Comparison of ENCODE assay signal across 8 cellular contexts in the genomic region with DNA sequence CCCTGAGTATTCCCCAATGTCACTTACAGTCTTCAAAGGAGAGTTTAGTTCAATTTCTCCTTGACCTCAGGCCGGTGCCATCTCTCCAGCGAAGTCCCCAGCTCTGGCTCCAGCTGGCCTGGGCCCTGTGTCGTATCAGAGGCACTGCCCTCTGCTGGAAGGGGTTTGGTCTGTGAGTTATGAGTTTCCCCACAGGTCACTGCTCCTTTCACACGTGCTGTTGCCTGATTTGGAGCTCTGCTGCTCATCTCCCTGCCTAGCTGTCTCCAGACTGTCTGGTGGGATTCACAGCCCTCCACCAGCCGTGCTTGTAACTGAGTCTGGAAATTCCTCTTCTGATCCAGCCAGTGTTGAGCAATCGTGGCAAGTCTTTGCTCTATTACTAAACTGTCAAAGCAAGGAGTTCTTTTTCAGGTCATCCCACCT.
A peak's percentile ranks its signal among the peaks of the same experiment; 100 is the strongest.
DNase-seq lines count a peak whose midpoint lies in the region; ATAC-seq and TF ChIP-seq lines count a peak whose summit lies in the region.

A gene (minus strand): TSS at position 105 of the 426 bp plus-strand sequence. CDS start 2,179 bp downstream, outside the sequence.

- no peaks in the 10 kb centered on the region for H3K27me3 Mint-ChIP-seq in dendritic cell treated with granulocyte-macrophage colony-stimulating factor and Interleukin-4, amounts not matched to agents 40 ng/mL and 50 ng/mL, for 4 days

- peak within 1 kb of the TSS; percentile 90 for H3K27ac Mint-ChIP-seq in dendritic cell treated with granulocyte-macrophage colony-stimulating factor and Interleukin-4, amounts not matched to agents 40 ng/mL and 50 ng/mL, for 4 days

- peaks cover 13% of the 10 kb centered on the region for H3K36me3 Mint-ChIP-seq in dendritic cell treated with granulocyte-macrophage colony-stimulating factor and Interleukin-4, amounts not matched to agents 40 ng/mL and 50 ng/mL, for 4 days (ENCODE audit: low read depth)

- ATAC-seq in HG03342 (IDR thresholded peaks at IDR 0.05; ENCODE audit: unreplicated experiment) = peak; percentile 67

- peak; percentile 79 for DNase-seq in Ammon's horn (ENCODE audit: low spot score)
- DNase-seq in NCI-H510A (lab: John Stamatoyannopoulos, UW) = peak; percentile 63
- DNase-seq in activated CD4-positive, alpha-beta T cell treated with anti-CD3 and anti-CD28 coated beads for 4 hours = peak; percentile 52 to 53
- DNase-seq in left kidney (ENCODE audit: low read depth, low spot score) = peak; percentile 87
- peak; percentile 45 to 48 for DNase-seq in stimulated activated CD4-positive, alpha-beta T cell treated with anti-CD3 and anti-CD28 coated beads, Interleukin-2, amount 100 ng/mL, for 48 hours

- peak within 1 kb of the TSS; percentile 79 for H3K4me3 Mint-ChIP-seq in dendritic cell treated with granulocyte-macrophage colony-stimulating factor and Interleukin-4, amounts not matched to agents 40 ng/mL and 50 ng/mL, for 4 days

- H3K9me3 Mint-ChIP-seq in dendritic cell treated with granulocyte-macrophage colony-stimulating factor and Interleukin-4, amounts not matched to agents 40 ng/mL and 50 ng/mL, for 4 days = no peaks in the 10 kb centered on the region

- peak; percentile 34 for TF ChIP-seq POLR2A in GM19099 (IDR thresholded peaks at IDR 0.05; ENCODE audit: extremely low read depth, insufficient read length, low read depth)

- intact Hi-C loops in dendritic cell treated with granulocyte-macrophage colony-stimulating factor and Interleukin-4, amounts not matched to agents 40 ng/mL and 50 ng/mL, for 4 days (cut with micrococcal nuclease) = loop anchor here (2.0 to 5.0 kb wide), 3 partner anchors 127 to 387 kb away; a partner anchor contains a TSS

- H3K4me1 Mint-ChIP-seq in dendritic cell treated with granulocyte-macrophage colony-stimulating factor and Interleukin-4, amounts not matched to agents 40 ng/mL and 50 ng/mL, for 4 days (ENCODE audit: low read depth) = peaks cover 13% of the 10 kb centered on the region

Comparison
In these comparisons a context has a peak if more than half of its experiments do, and no peak if none do; other contexts are left out.
1. Peak in every context shown above with its lines: DNase-seq and ATAC-seq.